13 cellular contexts compared by ENCODE assay signal in the genomic region with DNA sequence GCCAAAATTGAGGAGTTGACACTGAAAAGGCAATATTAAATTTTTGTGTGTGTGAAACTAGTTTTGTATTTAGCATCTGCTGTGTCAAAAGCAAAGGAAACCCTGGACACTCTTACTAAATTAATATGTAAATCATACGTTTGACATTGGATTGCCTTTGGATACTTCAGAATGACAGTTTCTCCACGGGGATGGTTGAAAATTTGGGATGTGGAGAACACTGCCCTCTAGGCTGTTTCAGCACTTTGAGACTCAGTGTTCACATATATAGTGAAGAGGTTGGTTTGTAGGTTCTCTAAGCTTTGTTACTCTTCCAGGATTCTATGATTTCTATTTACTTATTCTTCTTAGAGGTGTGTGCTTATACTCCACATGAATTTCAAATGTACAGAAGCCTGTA. TPM values are rescaled to one million over a fixed set of nuclear protein-coding genes. Genes with fewer than 3 reads are reported as not detected.
DNase-seq lines count a peak whose midpoint lies in the region; ATAC-seq, FAIRE-seq and TF ChIP-seq lines count a peak whose summit lies in the region.
"Had no signal": no experiment of that assay in that cellular context is flagged by ENCODE, and none has a peak within 500 bp of the region (broad histone marks: within the 10 kb centered on the region; RNA-seq: fewer than 3 reads in every experiment).

No MANE protein-coding gene starts in this region.

- no peak overlapping the region for H3K27ac Mint-ChIP-seq in activated T-helper 1 cell treated with anti-CD3 and anti-CD28 coated beads, Interleukin-12 subunit alpha, Interleukin-12 subunit beta, Interleukin-2, Interleukin-4 antibody, amounts not matched to agents 30 ng/mL and 10 ng/mL and 1 ng/mL, durations not matched to agents 14 hours and 24 hours and 36 hours

- peak; percentile 45 for TF ChIP-seq CTCF in RWPE2 (IDR thresholded peaks at IDR 0.05; ENCODE audit: poor library complexity, severe bottlenecking)
- peak; percentile 8 for TF ChIP-seq CTCF in fibroblast of mammary gland (conservative IDR thresholded peaks at IDR 0.05; ENCODE audit: control insufficient read depth, insufficient read depth, low read depth, low read length)
- TF ChIP-seq CTCF in retinal pigment epithelial cell (conservative IDR thresholded peaks at IDR 0.05; ENCODE audit: low read depth, low read length) = peak; percentile 21

- H3K36me3 Mint-ChIP-seq in activated T-helper 1 cell treated with anti-CD3 and anti-CD28 coated beads, Interleukin-12 subunit alpha, Interleukin-12 subunit beta, Interleukin-2, Interleukin-4 antibody, amounts not matched to agents 30 ng/mL and 10 ng/mL and 1 ng/mL, durations not matched to agents 14 hours and 24 hours and 36 hours (ENCODE audit: low read depth) = peaks cover 1% of the 10 kb centered on the region

- H3K27me3 ChIP-seq in RWPE2 (ENCODE audit: insufficient read depth, poor library complexity, severe bottlenecking) = peaks cover 55% of the 10 kb centered on the region

- ATAC-seq in RWPE2 (ENCODE audit: low read depth) = no peak
- ATAC-seq: body of pancreas had no signal

- no peak overlapping the region for H3K4me3 Mint-ChIP-seq in activated T-helper 1 cell treated with anti-CD3 and anti-CD28 coated beads, Interleukin-12 subunit alpha, Interleukin-12 subunit beta, Interleukin-2, Interleukin-4 antibody, amounts not matched to agents 30 ng/mL and 10 ng/mL and 1 ng/mL, durations not matched to agents 14 hours and 24 hours and 36 hours

- H3K36me3 ChIP-seq in RWPE2 (ENCODE audit: low read depth) = no peaks in the 10 kb centered on the region

- H3K9me3 Mint-ChIP-seq in activated T-helper 1 cell treated with anti-CD3 and anti-CD28 coated beads, Interleukin-12 subunit alpha, Interleukin-12 subunit beta, Interleukin-2, Interleukin-4 antibody, amounts not matched to agents 30 ng/mL and 10 ng/mL and 1 ng/mL, durations not matched to agents 14 hours and 24 hours and 36 hours = peaks cover 3% of the 10 kb centered on the region

- DNase-seq in NCI-H345 (lab: John Stamatoyannopoulos, UW) (peak; percentile 23), NCI-H345 treated with DMSO at 0.1 percent for 48 hours (lab: John Stamatoyannopoulos, UW; ENCODE audit: unreplicated experiment) (no peak), RWPE2 (ENCODE audit: low spot score) (no peak), fibroblast of mammary gland (ENCODE audit: low read depth) (no peak), retinal pigment epithelial cell (ENCODE audit: low read depth) (no peak), urothelium cell line (ENCODE audit: low spot score) (no peak)
- no peak for DNase-seq in activated T-helper 1 cell treated with anti-CD3 and anti-CD28 coated beads, Interleukin-12 subunit alpha, Interleukin-12 subunit beta, Interleukin-2, Interleukin-4 antibody, amounts not matched to agents 30 ng/mL and 10 ng/mL and 1 ng/mL, durations not matched to agents 14 hours and 24 hours and 36 hours (ENCODE audit: low spot score)
- no peak for DNase-seq in stimulated activated naive CD4-positive, alpha-beta T cell treated with Interleukin-2 at 50 U/mL for 16 hours (lab: John Stamatoyannopoulos, UW)
- DNase-seq: AML-193, body of pancreas, mammary epithelial cell, NCI-H1417 treated with DMSO at 0.1 percent for 48 hours, T-helper 1 cell had no signal

- no peak overlapping the region for H3K4me3 ChIP-seq in RWPE2 (ENCODE audit: severe bottlenecking)
- no peak overlapping the region for H3K4me3 ChIP-seq in fibroblast of mammary gland (ENCODE audit: control insufficient read depth, low read depth, low read length)
- no peak overlapping the region for H3K4me3 ChIP-seq in retinal pigment epithelial cell (ENCODE audit: low read length)
- H3K4me3 ChIP-seq: body of pancreas had no signal

- H3K27me3 Mint-ChIP-seq in activated T-helper 1 cell treated with anti-CD3 and anti-CD28 coated beads, Interleukin-12 subunit alpha, Interleukin-12 subunit beta, Interleukin-2, Interleukin-4 antibody, amounts not matched to agents 30 ng/mL and 10 ng/mL and 1 ng/mL, durations not matched to agents 14 hours and 24 hours and 36 hours (ENCODE audit: insufficient read depth) = peaks cover 21% of the 10 kb centered on the region

- no peaks in the 10 kb centered on the region for H3K9me3 ChIP-seq in RWPE2 (ENCODE audit: severe bottlenecking)
- H3K9me3 ChIP-seq: body of pancreas had no signal

- peaks cover 8% of the 10 kb centered on the region for H3K4me1 ChIP-seq in RWPE2 (ENCODE audit: insufficient read depth, poor library complexity, severe bottlenecking)

- no peaks in the 10 kb centered on the region for H3K4me1 Mint-ChIP-seq in activated T-helper 1 cell treated with anti-CD3 and anti-CD28 coated beads, Interleukin-12 subunit alpha, Interleukin-12 subunit beta, Interleukin-2, Interleukin-4 antibody, amounts not matched to agents 30 ng/mL and 10 ng/mL and 1 ng/mL, durations not matched to agents 14 hours and 24 hours and 36 hours (ENCODE audit: low read depth)

- intact Hi-C loops in activated T-helper 1 cell treated with anti-CD3 and anti-CD28 coated beads, Interleukin-12 subunit alpha, Interleukin-12 subunit beta, Interleukin-2, Interleukin-4 antibody, amounts not matched to agents 30 ng/mL and 10 ng/mL and 1 ng/mL, durations not matched to agents 14 hours and 24 hours and 36 hours (cut with micrococcal nuclease) = no loop called here

- H3K27ac ChIP-seq in RWPE2 (ENCODE audit: poor library complexity, severe bottlenecking) = no peak overlapping the region
- H3K27ac ChIP-seq: body of pancreas had no signal

- no peak for FAIRE-seq in urothelium cell line (lab: Jason Lieb, UNC)

RNA-seq across cellular contexts. Expression of a gene that starts 3.0 kb away (rescaled TPM):
- not detected in 2 replicates for total RNA-seq in activated T-helper 1 cell treated with anti-CD3 and anti-CD28 coated beads, Interleukin-12 subunit alpha, Interleukin-12 subunit beta, Interleukin-2, Interleukin-4 antibody, amounts not matched to agents 30 ng/mL and 10 ng/mL and 1 ng/mL, durations not matched to agents 14 hours and 24 hours and 36 hours
